Comparison of ENCODE assay signal across 28 cellular contexts in genomic region chrX:2447484-2447883, GRCh38.
"Had no signal": no experiment of that assay in that cellular context is flagged by ENCODE, and none has a peak within 500 bp of the region (broad histone marks: within the 10 kb centered on the region; RNA-seq: fewer than 3 reads in every experiment).

No MANE protein-coding gene starts in this region.

- DNase-seq: activated CD4-positive, alpha-beta memory T cell treated with anti-CD3 and anti-CD28 coated beads, Interleukin-2, amount 10 ng/mL, durations not matched to agents 7 days and 5 days; activated CD4-positive, alpha-beta T cell treated with anti-CD3 and anti-CD28 coated beads for 4 hours; activated CD4-positive, alpha-beta T cell treated with anti-CD3 and anti-CD28 coated beads, Interleukin-2, amount 10 ng/mL, durations not matched to agents 7 days and 5 days; activated CD4-positive, alpha-beta T cell treated with anti-CD3 and anti-CD28 coated beads, Interleukin-2, amount 50 U/mL, for 4 hours; activated CD4-positive, CD25-positive, alpha-beta regulatory T cell; activated CD4-positive, CD25-positive, alpha-beta regulatory T cell treated with anti-CD3 and anti-CD28 coated beads, Interleukin-2, amount 50 U/mL, for 72 hours; activated CD8-positive, alpha-beta memory T cell treated with anti-CD3 and anti-CD28 coated beads, Interleukin-2, amount 50 U/mL, for 48 hours; activated gamma-delta T cell; activated naive CD4-positive, alpha-beta T cell; activated naive CD4-positive, alpha-beta T cell treated with anti-CD3 and anti-CD28 coated beads, Interleukin-2, amount 10 ng/mL, durations not matched to agents 7 days and 5 days; activated naive CD8-positive, alpha-beta T cell treated with anti-CD3 and anti-CD28 coated beads, Interleukin-2, amount 10 ng/mL, durations not matched to agents 7 days and 5 days; activated T-cell treated with anti-CD3 and anti-CD28 coated beads for 4 hours; activated T-cell treated with anti-CD3 and anti-CD28 coated beads, Interleukin-2, amount 50 U/mL, for 24 hours; activated T-cell treated with anti-CD3 and anti-CD28 coated beads, Interleukin-2, amount 50 U/mL, for 72 hours; central memory CD4-positive, alpha-beta T cell; cerebellar nuclear complex; colonic mucosa; effector CD8-positive, alpha-beta T cell; foreskin fibroblast; T-helper 17 cell; T1000 had no signal

- H3K27me3 Mint-ChIP-seq: activated CD4-positive, alpha-beta memory T cell treated with anti-CD3 and anti-CD28 coated beads, Interleukin-2, amount 10 ng/mL, durations not matched to agents 7 days and 5 days; activated CD4-positive, alpha-beta T cell treated with anti-CD3 and anti-CD28 coated beads, Interleukin-2, amount 10 ng/mL, durations not matched to agents 7 days and 5 days; activated naive CD4-positive, alpha-beta T cell treated with anti-CD3 and anti-CD28 coated beads, Interleukin-2, amount 10 ng/mL, durations not matched to agents 7 days and 5 days; activated naive CD8-positive, alpha-beta T cell treated with anti-CD3 and anti-CD28 coated beads, Interleukin-2, amount 10 ng/mL, durations not matched to agents 7 days and 5 days; activated T-cell treated with anti-CD3 and anti-CD28 coated beads, Interleukin-2, amount 50 U/mL, for 24 hours; brain; T-helper 17 cell had no signal

- H3K4me3 ChIP-seq: ascending aorta, breast epithelium, cardiac muscle cell, colonic mucosa had no signal

- ATAC-seq: activated naive CD4-positive, alpha-beta T cell treated with anti-CD3 and anti-CD28 coated beads, Interleukin-2, amount 50 U/mL, for 72 hours; activated T-cell treated with anti-CD3 and anti-CD28 coated beads, Interleukin-2, amount 50 U/mL, for 72 hours; esophagus mucosa; T-helper 17 cell had no signal

- H3K4me3 Mint-ChIP-seq: activated CD4-positive, alpha-beta memory T cell treated with anti-CD3 and anti-CD28 coated beads, Interleukin-2, amount 10 ng/mL, durations not matched to agents 7 days and 5 days; activated CD4-positive, alpha-beta T cell treated with anti-CD3 and anti-CD28 coated beads, Interleukin-2, amount 10 ng/mL, durations not matched to agents 7 days and 5 days; activated naive CD4-positive, alpha-beta T cell treated with anti-CD3 and anti-CD28 coated beads, Interleukin-2, amount 10 ng/mL, durations not matched to agents 7 days and 5 days; activated naive CD8-positive, alpha-beta T cell treated with anti-CD3 and anti-CD28 coated beads, Interleukin-2, amount 10 ng/mL, durations not matched to agents 7 days and 5 days; activated T-cell treated with anti-CD3 and anti-CD28 coated beads, Interleukin-2, amount 50 U/mL, for 24 hours; activated T-cell treated with anti-CD3 and anti-CD28 coated beads, Interleukin-2, amount 50 U/mL, for 72 hours; brain; T-helper 17 cell; T-helper 2 cell treated with Interferon-gamma antibody and Interleukin-4, amounts not matched to agents 5 μg/mL and 100 μg/mL, for 36 hours had no signal

- H3K27ac Mint-ChIP-seq: activated CD4-positive, alpha-beta memory T cell treated with anti-CD3 and anti-CD28 coated beads, Interleukin-2, amount 10 ng/mL, durations not matched to agents 7 days and 5 days; activated CD4-positive, alpha-beta T cell treated with anti-CD3 and anti-CD28 coated beads, Interleukin-2, amount 10 ng/mL, durations not matched to agents 7 days and 5 days; activated naive CD4-positive, alpha-beta T cell treated with anti-CD3 and anti-CD28 coated beads, Interleukin-2, amount 10 ng/mL, durations not matched to agents 7 days and 5 days; activated naive CD4-positive, alpha-beta T cell treated with anti-CD3 and anti-CD28 coated beads, Interleukin-2, amount 50 U/mL, for 72 hours; activated naive CD8-positive, alpha-beta T cell treated with anti-CD3 and anti-CD28 coated beads, Interleukin-2, amount 10 ng/mL, durations not matched to agents 7 days and 5 days; activated T-cell treated with anti-CD3 and anti-CD28 coated beads, Interleukin-2, amount 50 U/mL, for 24 hours; activated T-cell treated with anti-CD3 and anti-CD28 coated beads, Interleukin-2, amount 50 U/mL, for 72 hours; brain; T-helper 17 cell; T-helper 2 cell treated with Interferon-gamma antibody and Interleukin-4, amounts not matched to agents 5 μg/mL and 100 μg/mL, for 36 hours had no signal

- H3K4me1 Mint-ChIP-seq: activated CD4-positive, alpha-beta memory T cell treated with anti-CD3 and anti-CD28 coated beads, Interleukin-2, amount 10 ng/mL, durations not matched to agents 7 days and 5 days; activated naive CD4-positive, alpha-beta T cell treated with anti-CD3 and anti-CD28 coated beads, Interleukin-2, amount 10 ng/mL, durations not matched to agents 7 days and 5 days had no signal

- H3K36me3 ChIP-seq: ascending aorta, breast epithelium, cardiac muscle cell, colonic mucosa had no signal

- H3K27me3 ChIP-seq: ascending aorta, breast epithelium, cardiac muscle cell, colonic mucosa had no signal

- H3K27ac ChIP-seq: ascending aorta, breast epithelium, cardiac muscle cell, colonic mucosa had no signal

- H3K4me1 ChIP-seq: ascending aorta, breast epithelium, colonic mucosa had no signal

- H3K9me3 Mint-ChIP-seq: activated T-cell treated with anti-CD3 and anti-CD28 coated beads, Interleukin-2, amount 50 U/mL, for 24 hours; activated T-cell treated with anti-CD3 and anti-CD28 coated beads, Interleukin-2, amount 50 U/mL, for 72 hours had no signal

- H3K9me3 ChIP-seq: ascending aorta, breast epithelium, colonic mucosa had no signal
